In the genomic region with DNA sequence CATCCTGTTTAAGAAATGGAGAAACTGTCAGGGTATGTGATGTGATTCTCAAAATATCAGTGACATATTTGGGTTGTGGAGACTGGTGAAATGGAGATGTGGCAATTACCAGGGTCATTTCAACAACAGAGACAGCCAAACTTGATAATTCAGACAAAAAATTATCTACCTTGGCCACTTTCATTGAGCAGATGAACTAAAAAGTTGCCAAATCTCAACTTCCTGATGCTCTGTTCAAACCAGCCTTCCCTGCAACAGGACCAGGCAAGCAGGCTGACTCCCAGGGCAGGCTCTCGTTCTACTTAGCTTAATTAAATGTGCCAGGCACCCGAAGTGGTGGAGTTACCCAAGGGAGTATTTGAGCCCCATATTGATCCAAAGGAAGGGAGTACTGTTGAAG, we compare ENCODE assay signal across 18 cellular contexts.
"Had no signal": no experiment of that assay in that cellular context is flagged by ENCODE, and none has a peak within 500 bp of the region (broad histone marks: within the 10 kb centered on the region; RNA-seq: fewer than 3 reads in every experiment).

No MANE protein-coding gene starts in this region.

- H3K4me3 ChIP-seq: gastroesophageal sphincter, left lung, lower lobe of right lung, neural progenitor cell, pancreas, stomach, thoracic aorta, transverse colon had no signal

- H3K4me1 ChIP-seq: gastroesophageal sphincter, left lung, lower lobe of right lung, neural progenitor cell, pancreas, stomach, transverse colon had no signal

- H3K9me3 ChIP-seq: gastroesophageal sphincter, left lung, lower lobe of right lung, pancreas, stomach, thoracic aorta, transverse colon had no signal

- DNase-seq: effector memory CD4-positive, alpha-beta T cell; immature natural killer cell; left lung; lower lobe of right lung; occipital lobe; pancreas; right cardiac atrium; small intestine; stimulated activated CD4-positive, alpha-beta T cell treated with anti-CD3 and anti-CD28 coated beads, Interleukin-12 subunit alpha, Interleukin-12 subunit beta, amount 100 ng/mL, for 4 hours; stimulated activated naive CD4-positive, alpha-beta T cell; stomach; substantia nigra; transverse colon had no signal

- H3K9ac ChIP-seq: neural progenitor cell had no signal

- H2AFZ ChIP-seq: neural progenitor cell had no signal

- H3K27me3 ChIP-seq: gastroesophageal sphincter, left lung, neural progenitor cell, pancreas, stomach, transverse colon had no signal

- H3K27ac ChIP-seq: gastroesophageal sphincter, left lung, lower lobe of right lung, neural progenitor cell, pancreas, stomach, thoracic aorta, transverse colon had no signal

- H3K36me3 ChIP-seq: gastroesophageal sphincter, left lung, lower lobe of right lung, neural progenitor cell, pancreas, stomach, thoracic aorta, transverse colon had no signal

- ATAC-seq: esophagus mucosa; gastroesophageal sphincter; left lung; lower lobe of right lung; natural killer cell treated with Interleukin-12 subunit alpha and Interleukin-12 subunit beta and Interleukin-15 and Interleukin-18, amount 100 ng/mL, for 72 hours; pancreas; right cardiac atrium had no signal

- H3K4me2 ChIP-seq: neural progenitor cell had no signal
